Comparison of ENCODE assay signal across 21 cellular contexts in genomic region chr15:49737138-49737537, GRCh38.
"Had no signal": no experiment of that assay in that cellular context is flagged by ENCODE, and none has a peak within 500 bp of the region (broad histone marks: within the 10 kb centered on the region; RNA-seq: fewer than 3 reads in every experiment).

No MANE protein-coding gene starts in this region.

- H3K9me3 ChIP-seq: SK-N-SH had no signal

- DNase-seq: Karpas-422, KG1, MG63, NCI-H1092, NCI-H1105 treated with DMSO at 0.1 percent for 48 hours, NCI-H1417 treated with DMSO at 0.1 percent for 48 hours, NCI-H146, NCI-H1694 treated with DMSO at 0.1 percent for 48 hours, NCI-H1930, NCI-H2081, NCI-H2107, NCI-H2227 treated with DMSO at 0.1 percent for 48 hours, NCI-H524, NCI-H526 treated with DMSO at 0.1 percent for 48 hours, NCI-H748 treated with DMSO at 0.1 percent for 48 hours, PC-3, SHP77, SK-N-SH, SW 1271 had no signal

- H3K4me3 ChIP-seq: MG63 had no signal

- H3K36me3 ChIP-seq: MG63 had no signal

- H3K9ac ChIP-seq: SK-N-SH had no signal

- H3K27ac ChIP-seq: RWPE1 had no signal

- H3K4me2 ChIP-seq: SK-N-SH had no signal

- H3K27me3 ChIP-seq: MG63 had no signal

- ATAC-seq: Panc1, PC-3 had no signal
